Comparison of ENCODE assay signal across 8 cellular contexts in genomic region chr21:17552410-17552809, GRCh38. TPM values are rescaled to one million over a fixed set of nuclear protein-coding genes. Genes with fewer than 3 reads are reported as not detected.
"Had no signal": no experiment of that assay in that cellular context is flagged by ENCODE, and none has a peak within 500 bp of the region (broad histone marks: within the 10 kb centered on the region; RNA-seq: fewer than 3 reads in every experiment).

No MANE protein-coding gene starts in this region.

- H3K4me2 ChIP-seq: KMS-11 had no signal

- ATAC-seq: HepG2, K562 had no signal

- H3K27ac ChIP-seq: HL-60, KMS-11 had no signal

- FAIRE-seq: HepG2, HTR-8/SVneo, K562 had no signal

- H3K9ac ChIP-seq: KMS-11 had no signal

- DNase-seq: KBM-7, KG1 had no signal

- H3K4me3 ChIP-seq: K562 had no signal

RNA-seq across cellular contexts. Expression of gene CXADR, which starts 39.6 kb away (rescaled TPM):
- polyA plus RNA-seq: IgD-negative memory B cell had no signal
